ENCODE assay signal across 8 cellular contexts in the genomic region with DNA sequence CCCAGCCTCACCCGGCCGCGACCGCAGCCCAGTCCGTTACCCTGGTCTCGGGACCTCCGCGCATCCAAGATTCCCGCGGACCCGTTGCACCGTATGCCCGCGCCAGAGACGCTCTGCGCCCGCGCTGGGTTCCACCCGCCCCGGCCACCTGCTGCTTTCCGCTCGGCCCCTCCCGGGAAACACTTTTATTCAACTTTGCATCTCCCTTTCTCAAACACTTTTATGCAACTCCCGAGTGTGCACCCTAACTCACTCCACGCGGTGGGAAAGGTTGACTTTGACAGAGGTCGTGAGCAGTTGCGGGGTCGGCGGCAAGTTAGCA. TPM values are rescaled to one million over a fixed set of nuclear protein-coding genes. Genes with fewer than 3 reads are reported as not detected.
DNase-seq lines count a peak whose midpoint lies in the region; ATAC-seq, FAIRE-seq and TF ChIP-seq lines count a peak whose summit lies in the region.

Gene ODAD2, minus strand, starts transcription at position 126 of the 322 bp plus-strand sequence. CDS start 3,937 bp downstream, outside the sequence.

- no peak for ATAC-seq in left cardiac atrium

- H3K9me3 ChIP-seq in right atrium auricular region (no peaks in the 10 kb centered on the region), mucosa of rectum (ENCODE audit: control insufficient read depth in 2 of 2, low read length in 2 of 2) (no peaks in the 10 kb centered on the region), vagina (no peaks in the 10 kb centered on the region)

- no peaks in the 10 kb centered on the region for H3K27me3 ChIP-seq in right atrium auricular region
- peaks cover 2% of the 10 kb centered on the region for H3K27me3 ChIP-seq in bronchial epithelial cell (ENCODE audit: control insufficient read depth, insufficient read depth, low read length)
- peaks cover 5 to 15% of the 10 kb centered on the region in 2 donors for H3K27me3 ChIP-seq in mucosa of rectum (ENCODE audit: control insufficient read depth in 2 of 2, insufficient read depth in 2 of 2, low read length in 2 of 2)
- H3K27me3 ChIP-seq in vagina = no peaks in the 10 kb centered on the region

- intact Hi-C loops in left cardiac atrium (cut with DNase I) (no loop called here), vagina (cut with DNase I) (no loop called here)

- DNase-seq in right atrium auricular region (ENCODE audit: low spot score) = no peak
- no peak for DNase-seq in left cardiac atrium
- no peak for DNase-seq in bronchial epithelial cell (ENCODE audit: low read depth)
- DNase-seq in vagina (ENCODE audit: extremely low spot score in 2 of 2) = no peak
- no peak for DNase-seq in activated gamma-delta T cell (lab: John Stamatoyannopoulos, UW)
- DNase-seq in HCEC 1CT = no peak
- no peak for DNase-seq in GM19240 (ENCODE audit: insufficient read length, low spot score)

- peaks cover 0 to 4% of the 10 kb centered on the region in 2 donors for H3K4me1 ChIP-seq in right atrium auricular region
- no peaks in the 10 kb centered on the region for H3K4me1 ChIP-seq in mucosa of rectum (ENCODE audit: control insufficient read depth in 2 of 2, insufficient read depth in 2 of 2, low read length in 2 of 2)
- H3K4me1 ChIP-seq in vagina = no peaks in the 10 kb centered on the region

- peak within 1 kb of the TSS in 1 of 2 donors; percentile 15 for H3K9ac ChIP-seq in mucosa of rectum (ENCODE audit: low read depth in 1 of 2, low read length in 2 of 2)

- H3K36me3 ChIP-seq in right atrium auricular region (no peaks in the 10 kb centered on the region), bronchial epithelial cell (ENCODE audit: control insufficient read depth, insufficient read depth, low read length) (no peaks in the 10 kb centered on the region), mucosa of rectum (ENCODE audit: control insufficient read depth in 2 of 2, insufficient read depth in 2 of 2, low read length in 2 of 2) (no peaks in the 10 kb centered on the region), vagina (no peaks in the 10 kb centered on the region)

- FAIRE-seq in bronchial epithelial cell (lab: Jason Lieb, UNC) = no peak

- TF ChIP-seq CTCF in right atrium auricular region (IDR thresholded peaks at IDR 0.05) (no peak), bronchial epithelial cell (IDR thresholded peaks at IDR 0.05; ENCODE audit: insufficient read depth, low read length, severe bottlenecking) (no peak), vagina (IDR thresholded peaks at IDR 0.05) (no peak)

- no peak for TF ChIP-seq POLR2A in vagina (IDR thresholded peaks at IDR 0.05)

- peak within 1 kb of the TSS; percentile 41 to 64 for H3K4me3 ChIP-seq in right atrium auricular region
- peak within 1 kb of the TSS; percentile 37 for H3K4me3 ChIP-seq in bronchial epithelial cell (ENCODE audit: low read depth, low read length)
- H3K4me3 ChIP-seq in mucosa of rectum (ENCODE audit: low read length in 2 of 2) = peak within 1 kb of the TSS; percentile 64 to 67
- peak within 1 kb of the TSS; percentile 46 to 70 for H3K4me3 ChIP-seq in vagina

- H3K27ac ChIP-seq in right atrium auricular region (no peak within 1 kb of the TSS), mucosa of rectum (ENCODE audit: low read depth in 2 of 2, low read length in 2 of 2) (no peak within 1 kb of the TSS), vagina (peak within 1 kb of the TSS; percentile 54)

RNA-seq across cellular contexts. Expression of gene ODAD2, which starts in this region (rescaled TPM):
- total RNA-seq in right atrium auricular region (under 1 TPM; 0.08 to 0.15 TPM), left cardiac atrium (under 1 TPM; 0.10 to 0.41 TPM), bronchial epithelial cell (under 0.01 TPM in 1 of 2 replicates, not detected in the other), vagina (0.25 TPM)
